In genomic region chr20:17921774-17922173, GRCh38 we compare ENCODE assay signal across 26 cellular contexts. TPM values are rescaled to one million over a fixed set of nuclear protein-coding genes. Genes with fewer than 3 reads are reported as not detected.
DNase-seq lines count a peak whose midpoint lies in the region; ATAC-seq and TF ChIP-seq lines count a peak whose summit lies in the region.
"Had no signal": no experiment of that assay in that cellular context is flagged by ENCODE, and none has a peak within 500 bp of the region (broad histone marks: within the 10 kb centered on the region; RNA-seq: fewer than 3 reads in every experiment).

No MANE protein-coding gene starts in this region.

- TF ChIP-seq POLR2A in esophagus squamous epithelium (IDR thresholded peaks at IDR 0.05), result no peak

- H3K4me1 ChIP-seq in esophagus squamous epithelium, result peaks cover 0 to 6% (median 0%) of the 10 kb centered on the region in 3 donors
- H3K4me1 ChIP-seq: BE2C had no signal

- H3K9me3 ChIP-seq in esophagus squamous epithelium, result no peaks in the 10 kb centered on the region
- H3K9me3 ChIP-seq: BE2C had no signal

- H3K4me3 ChIP-seq in esophagus squamous epithelium, result no peak overlapping the region
- H3K4me3 ChIP-seq: SK-N-MC had no signal

- intact Hi-C loops in esophagus squamous epithelium (cut with DNase I), result no loop called here

- H3K27me3 Mint-ChIP-seq in central memory CD8-positive, alpha-beta T cell, result peaks cover 6% of the 10 kb centered on the region
- H3K27me3 Mint-ChIP-seq in nephron (ENCODE audit: low read depth), result peaks cover 3% of the 10 kb centered on the region

- WGBS in esophagus squamous epithelium, 2 donors, result 4 to 22% methylated on average over 1 of the region's 1 CpG

- TF ChIP-seq CTCF in nephron (IDR thresholded peaks at IDR 0.05; ENCODE audit: unreplicated experiment in 3 of 3) (no peak), esophagus squamous epithelium (IDR thresholded peaks at IDR 0.05) (no peak)

- DNase-seq in DMS53 (lab: John Stamatoyannopoulos, UW), result peak; percentile 69
- no peak for DNase-seq in DMS53 treated with DMSO at 0.1 percent for 48 hours (lab: John Stamatoyannopoulos, UW; ENCODE audit: unreplicated experiment)
- DNase-seq in OCI-M1 (lab: John Stamatoyannopoulos, UW), result peak; percentile 9
- DNase-seq in central memory CD8-positive, alpha-beta T cell (ENCODE audit: low spot score in 2 of 2), result no peak
- no peak for DNase-seq in esophagus squamous epithelium (lab: John Stamatoyannopoulos, UW)
- DNase-seq: 8988T; ACHN; BE2C; Calu3; CD8-positive, alpha-beta memory T cell; Karpas-422; NCI-H1092 treated with DMSO at 0.1 percent for 48 hours; NCI-H1436; NCI-H187; NCI-H2081 treated with DMSO at 0.1 percent for 48 hours; NCI-H2171; NCI-H226; NCI-H510A; NCI-H774; Right ventricle myocardium superior; RPMI8226 had no signal

- no peaks in the 10 kb centered on the region for H3K36me3 Mint-ChIP-seq in central memory CD8-positive, alpha-beta T cell (ENCODE audit: insufficient read depth)
- no peaks in the 10 kb centered on the region for H3K36me3 Mint-ChIP-seq in nephron (ENCODE audit: low read depth)
- H3K36me3 Mint-ChIP-seq: CD14-positive monocyte; CD8-positive, alpha-beta memory T cell had no signal

- no peaks in the 10 kb centered on the region for H3K9me3 Mint-ChIP-seq in central memory CD8-positive, alpha-beta T cell
- H3K9me3 Mint-ChIP-seq in nephron, result no peaks in the 10 kb centered on the region
- H3K9me3 Mint-ChIP-seq: CD8-positive, alpha-beta memory T cell had no signal

- ATAC-seq in central memory CD8-positive, alpha-beta T cell (replicated peaks; ENCODE audit: extremely low read depth, poor library complexity, severe bottlenecking), result no peak
- no peak for ATAC-seq in HG03045 (IDR thresholded peaks at IDR 0.05; ENCODE audit: unreplicated experiment)
- ATAC-seq in GM21447 (IDR thresholded peaks at IDR 0.05; ENCODE audit: unreplicated experiment), result no peak

- no peaks in the 10 kb centered on the region for H3K36me3 ChIP-seq in esophagus squamous epithelium
- H3K36me3 ChIP-seq: BE2C had no signal

- no peak overlapping the region for H3K27ac ChIP-seq in esophagus squamous epithelium
- H3K27ac ChIP-seq: SK-N-MC had no signal

- no peaks in the 10 kb centered on the region for H3K4me1 Mint-ChIP-seq in central memory CD8-positive, alpha-beta T cell
- H3K4me1 Mint-ChIP-seq in nephron, result peaks cover 34% of the 10 kb centered on the region
- H3K4me1 Mint-ChIP-seq: CD8-positive, alpha-beta memory T cell had no signal

- H3K27ac Mint-ChIP-seq in central memory CD8-positive, alpha-beta T cell (ENCODE audit: low read depth), result peak overlapping the region; percentile 35
- peak overlapping the region in 2 of 3 experiments; percentile 74 to 82 for H3K27ac Mint-ChIP-seq in nephron
- H3K27ac Mint-ChIP-seq: CD14-positive monocyte had no signal

- H3K4me3 Mint-ChIP-seq in central memory CD8-positive, alpha-beta T cell, result no peak overlapping the region
- no peak overlapping the region for H3K4me3 Mint-ChIP-seq in nephron
- H3K4me3 Mint-ChIP-seq: CD14-positive monocyte; CD8-positive, alpha-beta memory T cell had no signal

- H3K27me3 ChIP-seq in esophagus squamous epithelium, result no peaks in the 10 kb centered on the region
- H3K27me3 ChIP-seq: BE2C had no signal

RNA-seq across cellular contexts. Expression of gene SNX5, which starts 46.8 kb away (rescaled TPM):
- total RNA-seq in esophagus squamous epithelium, result 100 to 1,000 TPM in 2 of 4 donors, 10 to 100 TPM in 2; 43.6 to 137 (median 98.5) TPM

RNA-seq across cellular contexts. Expression of gene MGME1, which starts 47.0 kb away (rescaled TPM):
- total RNA-seq in esophagus squamous epithelium, result 10 to 100 TPM; 11.2 to 18.9 (median 12.0) TPM

Comparison
In these comparisons a context has a peak if more than half of its experiments do, and no peak if none do; other contexts are left out.
1. DNase-seq: peak in DMS53 (single experiment) and OCI-M1 (single experiment); none in DMS53 treated with DMSO at 0.1 percent for 48 hours (single experiment), central memory CD8-positive, alpha-beta T cell (0 of 2) and esophagus squamous epithelium (single experiment).